Comparison of ENCODE assay signal across 28 cellular contexts in the genomic region with DNA sequence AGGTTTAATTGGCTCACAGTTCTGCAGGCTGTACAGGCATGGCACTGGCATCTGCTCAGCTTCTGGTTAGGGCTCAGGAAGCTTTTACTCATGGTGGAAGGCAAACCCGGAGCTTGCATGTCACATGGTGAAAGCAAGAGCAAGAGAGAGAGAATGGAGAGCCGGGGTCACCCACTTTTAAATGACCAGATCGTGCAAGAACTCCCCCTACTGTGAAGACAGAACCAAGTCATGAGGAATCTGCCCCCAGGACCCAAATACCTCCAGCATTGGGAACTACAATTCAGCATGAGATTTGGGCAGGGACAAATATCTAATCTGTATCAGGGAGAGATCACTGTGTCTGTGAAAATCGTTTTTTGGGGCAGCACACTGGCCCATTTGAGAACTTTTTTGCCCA.
"Had no signal": no experiment of that assay in that cellular context is flagged by ENCODE, and none has a peak within 500 bp of the region (broad histone marks: within the 10 kb centered on the region; RNA-seq: fewer than 3 reads in every experiment).

No MANE protein-coding gene starts in this region.

- ATAC-seq: activated naive CD4-positive, alpha-beta T cell treated with anti-CD3 and anti-CD28 coated beads, Interleukin-2, amount 50 U/mL, for 72 hours; activated T-cell treated with anti-CD3 and anti-CD28 coated beads, Interleukin-2, amount 50 U/mL, for 4 hours; body of pancreas; PC-3; Right ventricle myocardium inferior had no signal

- DNase-seq: activated CD4-positive, alpha-beta memory T cell treated with anti-CD3 and anti-CD28 coated beads for 36 hours; activated CD4-positive, alpha-beta T cell treated with anti-CD3 and anti-CD28 coated beads, Interleukin-2, amount 50 U/mL, for 1 hour; activated CD8-positive, alpha-beta memory T cell treated with anti-CD3 and anti-CD28 coated beads, Interleukin-2, amount 50 U/mL, for 4 hours; activated gamma-delta T cell treated with Interleukin-2 at 50 U/mL for 16 hours; activated naive CD4-positive, alpha-beta T cell treated with anti-CD3 and anti-CD28 coated beads for 36 hours; activated T-cell treated with anti-CD3 and anti-CD28 coated beads for 4 hours; activated T-cell treated with anti-CD3 and anti-CD28 coated beads, Interleukin-2, amount 50 U/mL, for 4 hours; adrenal gland; body of pancreas; cerebellar nuclear complex; NCI-H1105; NCI-H1417 treated with DMSO at 0.1 percent for 48 hours; NCI-H1930; NCI-H2081 treated with DMSO at 0.1 percent for 48 hours; NCI-H345; NCI-H524 treated with DMSO at 0.1 percent for 48 hours; PC-3; Peyer's patch; SIG-M5; SW 1271; T-helper 1 cell; T-helper 2 cell; T-helper 9 cell; WERI-Rb-1 had no signal

- H3K27ac Mint-ChIP-seq: activated CD4-positive, alpha-beta memory T cell treated with anti-CD3 and anti-CD28 coated beads for 36 hours; activated naive CD4-positive, alpha-beta T cell treated with anti-CD3 and anti-CD28 coated beads for 36 hours; activated naive CD4-positive, alpha-beta T cell treated with anti-CD3 and anti-CD28 coated beads, Interleukin-2, amount 50 U/mL, for 72 hours; activated T-helper 1 cell treated with anti-CD3 and anti-CD28 coated beads, Interleukin-12 subunit alpha, Interleukin-12 subunit beta, Interleukin-2, Interleukin-4 antibody, amounts not matched to agents 30 ng/mL and 10 ng/mL and 1 ng/mL, durations not matched to agents 14 hours and 24 hours and 36 hours had no signal

- H3K27me3 ChIP-seq: body of pancreas, Peyer's patch had no signal

- H3K4me3 ChIP-seq: adrenal gland, body of pancreas, Peyer's patch had no signal

- H3K9me3 Mint-ChIP-seq: activated CD4-positive, alpha-beta memory T cell treated with anti-CD3 and anti-CD28 coated beads for 36 hours; activated naive CD4-positive, alpha-beta T cell treated with anti-CD3 and anti-CD28 coated beads for 36 hours; activated naive CD4-positive, alpha-beta T cell treated with anti-CD3 and anti-CD28 coated beads, Interleukin-2, amount 50 U/mL, for 72 hours; activated T-cell treated with anti-CD3 and anti-CD28 coated beads, Interleukin-2, amount 50 U/mL, for 4 hours; activated T-helper 1 cell treated with anti-CD3 and anti-CD28 coated beads, Interleukin-12 subunit alpha, Interleukin-12 subunit beta, Interleukin-2, Interleukin-4 antibody, amounts not matched to agents 30 ng/mL and 10 ng/mL and 1 ng/mL, durations not matched to agents 14 hours and 24 hours and 36 hours had no signal

- H3K36me3 ChIP-seq: adrenal gland, Peyer's patch, WERI-Rb-1 had no signal

- H3K9me3 ChIP-seq: adrenal gland, body of pancreas, Peyer's patch had no signal

- H3K36me3 Mint-ChIP-seq: activated CD4-positive, alpha-beta memory T cell treated with anti-CD3 and anti-CD28 coated beads for 36 hours; activated naive CD4-positive, alpha-beta T cell treated with anti-CD3 and anti-CD28 coated beads, Interleukin-2, amount 50 U/mL, for 72 hours had no signal

- H3K4me3 Mint-ChIP-seq: activated CD4-positive, alpha-beta memory T cell treated with anti-CD3 and anti-CD28 coated beads for 36 hours; activated naive CD4-positive, alpha-beta T cell treated with anti-CD3 and anti-CD28 coated beads for 36 hours; activated T-cell treated with anti-CD3 and anti-CD28 coated beads, Interleukin-2, amount 50 U/mL, for 4 hours; activated T-helper 1 cell treated with anti-CD3 and anti-CD28 coated beads, Interleukin-12 subunit alpha, Interleukin-12 subunit beta, Interleukin-2, Interleukin-4 antibody, amounts not matched to agents 30 ng/mL and 10 ng/mL and 1 ng/mL, durations not matched to agents 14 hours and 24 hours and 36 hours had no signal

- H3K4me1 ChIP-seq: adrenal gland, body of pancreas, Peyer's patch had no signal

- H3K27ac ChIP-seq: adrenal gland, body of pancreas, Peyer's patch, RWPE1, WERI-Rb-1 had no signal
